14 cellular contexts compared by ENCODE assay signal in the genomic region with DNA sequence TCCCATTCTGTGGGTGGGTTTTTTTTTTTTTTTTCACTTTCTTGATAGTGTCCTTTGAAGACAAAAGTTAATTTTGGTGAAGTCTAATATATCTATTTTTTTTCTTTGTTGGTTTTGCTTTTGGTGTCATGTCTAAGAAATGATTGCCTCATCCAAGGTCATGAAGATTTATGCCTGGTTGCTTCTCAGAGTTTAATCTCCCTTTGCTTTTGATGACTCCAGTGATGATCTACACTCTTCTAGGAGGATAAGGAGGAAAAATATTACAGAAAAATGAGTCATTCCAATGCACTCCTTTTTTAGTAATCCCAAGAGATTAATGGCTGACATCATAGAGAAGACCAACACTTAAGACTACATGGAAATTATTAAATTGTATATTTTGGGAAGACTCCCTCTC.
DNase-seq lines count a peak whose midpoint lies in the region; ATAC-seq, FAIRE-seq and TF ChIP-seq lines count a peak whose summit lies in the region.
"Had no signal": no experiment of that assay in that cellular context is flagged by ENCODE, and none has a peak within 500 bp of the region (broad histone marks: within the 10 kb centered on the region; RNA-seq: fewer than 3 reads in every experiment).

No MANE protein-coding gene starts in this region.

- no peak overlapping the region for H3K4me3 ChIP-seq in epithelial cell of esophagus (ENCODE audit: low read length)
- H3K4me3 ChIP-seq: thyroid gland had no signal

- FAIRE-seq in RCC 7860 (lab: Jason Lieb, UNC) (peak; percentile 99), GM12892 (lab: Jason Lieb, UNC) (no peak)
- FAIRE-seq: small intestine had no signal

- TF ChIP-seq CTCF in epithelial cell of esophagus (IDR thresholded peaks at IDR 0.05; ENCODE audit: insufficient read depth, low read depth, low read length, missing control alignments) (no peak), omental fat pad (IDR thresholded peaks at IDR 0.05) (no peak)

- ATAC-seq in omental fat pad (ENCODE audit: low FRiP score): peak; percentile 23

- no peak for TF ChIP-seq POLR2A in GM12892 (IDR thresholded peaks at IDR 0.05; ENCODE audit: low read depth, low read length)

- peak; percentile 82 for DNase-seq in EL
- peak; percentile 96 for DNase-seq in RCC 7860 (ENCODE audit: low spot score)
- peak; percentile 51 for DNase-seq in epithelial cell of esophagus (ENCODE audit: low read depth)
- DNase-seq in omental fat pad (ENCODE audit: low spot score): no peak
- DNase-seq in T-helper 2 cell: no peak
- no peak for DNase-seq in GM12892 (ENCODE audit: insufficient read length)
- no peak for DNase-seq in NOMO-1 treated with DMSO at 0.1 percent for 48 hours (lab: John Stamatoyannopoulos, UW; ENCODE audit: unreplicated experiment)
- DNase-seq: activated CD8-positive, alpha-beta memory T cell treated with anti-CD3 and anti-CD28 coated beads, Interleukin-2, amount 50 U/mL, for 4 hours; activated naive CD4-positive, alpha-beta T cell treated with anti-CD3 and anti-CD28 coated beads for 36 hours; DMS53; NCI-H2171 treated with DMSO at 0.1 percent for 48 hours; SIG-M5; small intestine had no signal

Comparison
In these comparisons a context has a peak if more than half of its experiments do, and no peak if none do; other contexts are left out.
1. DNase-seq: peak in EL (single experiment), RCC 7860 (single experiment) and epithelial cell of esophagus (single experiment); none in omental fat pad (single experiment), T-helper 2 cell (0 of 5), GM12892 (single experiment) and NOMO-1 treated with DMSO at 0.1 percent for 48 hours (single experiment).